In genomic region chr10:122286872-122287271, GRCh38 we compare ENCODE assay signal across 9 cellular contexts. TPM values are rescaled to one million over a fixed set of nuclear protein-coding genes. Genes with fewer than 3 reads are reported as not detected.
DNase-seq lines count a peak whose midpoint lies in the region; ATAC-seq and TF ChIP-seq lines count a peak whose summit lies in the region.
"Had no signal": no experiment of that assay in that cellular context is flagged by ENCODE, and none has a peak within 500 bp of the region (broad histone marks: within the 10 kb centered on the region; RNA-seq: fewer than 3 reads in every experiment).

No MANE protein-coding gene starts in this region.

- H2AK5ac ChIP-seq in mesenchymal stem cell (ENCODE audit: low read length, severe bottlenecking): no peak overlapping the region

- H3K79me1 ChIP-seq in mesenchymal stem cell (replicated peaks; ENCODE audit: low read length, poor library complexity, severe bottlenecking): no peaks in the 10 kb centered on the region

- H2BK15ac ChIP-seq in mesenchymal stem cell (ENCODE audit: low read depth, poor library complexity, severe bottlenecking): no peak overlapping the region

- no peak overlapping the region for H4K8ac ChIP-seq in mesenchymal stem cell (ENCODE audit: low read length)

- H2BK120ac ChIP-seq in mesenchymal stem cell (ENCODE audit: low read depth, low read length): no peak overlapping the region

- DNase-seq in AG08395 (ENCODE audit: low spot score): peak; percentile 66
- peak; percentile 36 for DNase-seq in NB4 (ENCODE audit: low read depth)
- DNase-seq in colonic mucosa: no peak
- DNase-seq in mesenchymal stem cell: peak; percentile 79
- no peak for DNase-seq in NCI-H1930 (lab: John Stamatoyannopoulos, UW)
- no peak for DNase-seq in NCI-H1694 (lab: John Stamatoyannopoulos, UW)
- DNase-seq: central memory CD4-positive, alpha-beta T cell had no signal

- intact Hi-C loops in colonic mucosa (cut with DNase I): loop anchor here (10.0 kb wide), 1 partner anchor 418 kb away; no protein-coding TSS in a partner anchor

- H3K14ac ChIP-seq in mesenchymal stem cell (ENCODE audit: low read length in 2 of 2): no peak overlapping the region

- no peaks in the 10 kb centered on the region for H3K4me1 ChIP-seq in colonic mucosa
- H3K4me1 ChIP-seq in mesenchymal stem cell (ENCODE audit: control insufficient read depth, insufficient read depth, low read depth, low read length): peaks cover 33% of the 10 kb centered on the region

- no peak for TF ChIP-seq POLR2A in NB4 (IDR thresholded peaks at IDR 0.05; ENCODE audit: extremely low read depth, insufficient read length)

- peak overlapping the region in 1 of 2 experiments; percentile 23 for H2BK12ac ChIP-seq in mesenchymal stem cell (ENCODE audit: low read length in 2 of 2)

- no peak overlapping the region for H3K18ac ChIP-seq in mesenchymal stem cell (ENCODE audit: low read depth in 1 of 2, low read length in 2 of 2)

- no peak overlapping the region for H3K4ac ChIP-seq in mesenchymal stem cell (ENCODE audit: low read depth in 1 of 2, low read length in 2 of 2)

- WGBS in mesenchymal stem cell: 53% methylated on average over 7 of the region's 7 CpGs

- H3K9ac ChIP-seq in colonic mucosa (ENCODE audit: low read depth in 2 of 2, low read length in 2 of 2) (no peak overlapping the region), mesenchymal stem cell (ENCODE audit: low read length) (peak overlapping the region; percentile 1)

- H3K27ac ChIP-seq in colonic mucosa (peak overlapping the region; percentile 26), mesenchymal stem cell (ENCODE audit: low read length, poor library complexity, severe bottlenecking) (peak overlapping the region; percentile 75)

- H3K36me3 ChIP-seq in colonic mucosa (no peaks in the 10 kb centered on the region), mesenchymal stem cell (ENCODE audit: control insufficient read depth in 1 of 2, insufficient read depth in 2 of 2, low read depth in 1 of 2, low read length in 2 of 2) (no peaks in the 10 kb centered on the region)

- H3K4me3 ChIP-seq in NB4 (ENCODE audit: low read depth, low read length) (no peak overlapping the region), colonic mucosa (no peak overlapping the region), mesenchymal stem cell (ENCODE audit: insufficient read depth in 1 of 2, low read depth in 1 of 2, low read length in 2 of 2) (peak overlapping the region in 1 of 2 experiments; percentile 52)

- TF ChIP-seq CTCF in NB4 (IDR thresholded peaks at IDR 0.05; ENCODE audit: low read depth, low read length) (no peak), colonic mucosa (IDR thresholded peaks at IDR 0.05) (no peak)

- no peak overlapping the region for H3K23ac ChIP-seq in mesenchymal stem cell (ENCODE audit: low read length in 2 of 2)

- peak overlapping the region; percentile 74 for H2BK5ac ChIP-seq in mesenchymal stem cell (ENCODE audit: low read depth, low read length, poor library complexity, severe bottlenecking)

- H3K4me2 ChIP-seq in mesenchymal stem cell (ENCODE audit: low read length, poor library complexity, severe bottlenecking): peak overlapping the region; percentile 28

- ATAC-seq in HG02623 (IDR thresholded peaks at IDR 0.05; ENCODE audit: unreplicated experiment): no peak
- ATAC-seq in HG02852 (IDR thresholded peaks at IDR 0.05; ENCODE audit: unreplicated experiment): no peak

- H3K9me3 ChIP-seq in colonic mucosa (no peaks in the 10 kb centered on the region), mesenchymal stem cell (ENCODE audit: control insufficient read depth, low read length) (no peaks in the 10 kb centered on the region)

- H4K91ac ChIP-seq in mesenchymal stem cell (ENCODE audit: low read length): no peak overlapping the region

- H2AFZ ChIP-seq in mesenchymal stem cell (ENCODE audit: low read depth, low read length): no peak overlapping the region

- H3K27me3 ChIP-seq in colonic mucosa (no peaks in the 10 kb centered on the region), mesenchymal stem cell (ENCODE audit: control insufficient read depth in 1 of 2, insufficient read depth in 1 of 2, low read length in 2 of 2) (no peaks in the 10 kb centered on the region)

RNA-seq across cellular contexts. Expression of gene BTBD16, which starts 15.8 kb away (rescaled TPM):
- under 1 TPM; 0.13 to 0.40 TPM for total RNA-seq in colonic mucosa
- polyA plus RNA-seq in mesenchymal stem cell (2013, experiment 1 of 2): not detected
- polyA plus RNA-seq in mesenchymal stem cell (2013, experiment 2 of 2): not detected

Comparison
In these comparisons a context has a peak if more than half of its experiments do, and no peak if none do; other contexts are left out.
1. DNase-seq: peak in AG08395 (single experiment), NB4 (single experiment) and mesenchymal stem cell (single experiment); none in colonic mucosa (single experiment), NCI-H1930 (0 of 2) and NCI-H1694 (single experiment).